ENCODE assay signal across 10 cellular contexts in genomic region chr1:201385299-201385891, GRCh38. TPM values are rescaled to one million over a fixed set of nuclear protein-coding genes. Genes with fewer than 3 reads are reported as not detected.
DNase-seq lines count a peak whose midpoint lies in the region; ATAC-seq, FAIRE-seq and TF ChIP-seq lines count a peak whose summit lies in the region.
"Had no signal": no experiment of that assay in that cellular context is flagged by ENCODE, and none has a peak within 500 bp of the region (broad histone marks: within the 10 kb centered on the region; RNA-seq: fewer than 3 reads in every experiment).

No MANE protein-coding gene starts in this region.

- peak; percentile 89 for TF ChIP-seq CTCF in DOHH2 (IDR thresholded peaks at IDR 0.05; ENCODE audit: low read depth, low read length, poor library complexity, severe bottlenecking)
- TF ChIP-seq CTCF in GM20000 (IDR thresholded peaks at IDR 0.05; ENCODE audit: extremely low read depth, missing control alignments), result peak; percentile 93
- TF ChIP-seq CTCF in LNCaP clone FGC (IDR thresholded peaks at IDR 0.05; ENCODE audit: control insufficient read depth, extremely low read depth, insufficient read depth), result peak; percentile 92
- TF ChIP-seq CTCF in bronchial epithelial cell (IDR thresholded peaks at IDR 0.05; ENCODE audit: insufficient read depth, low read length, severe bottlenecking), result peak; percentile 92
- TF ChIP-seq CTCF in lower lobe of right lung (IDR thresholded peaks at IDR 0.05), result peak; percentile 81
- peak; percentile 25 to 58 for TF ChIP-seq CTCF in tibial artery (IDR thresholded peaks at IDR 0.05)

- peaks cover 3% of the 10 kb centered on the region; the same call in 1 of the 2 replicates for H3K27me3 ChIP-seq in DOHH2 (ENCODE audit: control insufficient read depth, low read length)
- no peaks in the 10 kb centered on the region for H3K27me3 ChIP-seq in bronchial epithelial cell (ENCODE audit: control insufficient read depth, insufficient read depth, low read length)
- no peaks in the 10 kb centered on the region for H3K27me3 ChIP-seq in lower lobe of right lung (ENCODE audit: low read depth)
- H3K27me3 ChIP-seq in tibial artery, result peaks cover 0 to 44% of the 10 kb centered on the region in 2 donors

- H3K79me2 ChIP-seq in DOHH2 (ENCODE audit: control insufficient read depth, low read length), result no peaks in the 10 kb centered on the region

- H3K4me3 ChIP-seq in DOHH2 (ENCODE audit: low read length), result no peak overlapping the region
- H3K4me3 ChIP-seq in LNCaP clone FGC (ENCODE audit: low read depth, low read length), result no peak overlapping the region
- H3K4me3 ChIP-seq in bronchial epithelial cell (ENCODE audit: low read depth, low read length), result no peak overlapping the region
- no peak overlapping the region for H3K4me3 ChIP-seq in lower lobe of right lung
- no peak overlapping the region for H3K4me3 ChIP-seq in tibial artery
- H3K4me3 ChIP-seq: skin epidermis had no signal

- intact Hi-C loops in lower lobe of right lung (cut with DNase I) (no loop called here), tibial artery (cut with DNase I; ENCODE audit: low total_unique reads) (no loop called here)

- H3F3A ChIP-seq in DOHH2 (ENCODE audit: control insufficient read depth, insufficient read depth), result no peaks in the 10 kb centered on the region

- H3K27ac ChIP-seq in DOHH2 (ENCODE audit: low read depth, low read length), result no peak overlapping the region
- H3K27ac ChIP-seq in lower lobe of right lung, result no peak overlapping the region
- no peak overlapping the region for H3K27ac ChIP-seq in tibial artery

- ATAC-seq in lower lobe of right lung, result peak; percentile 76 to 80
- ATAC-seq in HG03135 (IDR thresholded peaks at IDR 0.05; ENCODE audit: unreplicated experiment), result no peak

- no peak for FAIRE-seq in bronchial epithelial cell (lab: Jason Lieb, UNC)
- FAIRE-seq: TTC549 had no signal

- H3K36me3 ChIP-seq in DOHH2 (ENCODE audit: control insufficient read depth, low read length), result no peaks in the 10 kb centered on the region
- H3K36me3 ChIP-seq in bronchial epithelial cell (ENCODE audit: control insufficient read depth, insufficient read depth, low read length), result peaks cover 49% of the 10 kb centered on the region
- H3K36me3 ChIP-seq in lower lobe of right lung, result no peaks in the 10 kb centered on the region
- H3K36me3 ChIP-seq in tibial artery, result peaks cover 0 to 6% (median 0%) of the 10 kb centered on the region in 3 donors

- no peaks in the 10 kb centered on the region for H4K20me1 ChIP-seq in DOHH2 (ENCODE audit: control insufficient read depth, insufficient read depth, low read depth, low read length)

- no peaks in the 10 kb centered on the region for H3K9me2 ChIP-seq in DOHH2 (replicated peaks; ENCODE audit: control insufficient read depth, low read length)

- H3K4me2 ChIP-seq in DOHH2 (ENCODE audit: low read length), result no peak overlapping the region

- peak; percentile 83 for DNase-seq in GM20000 (ENCODE audit: low spot score)
- DNase-seq in LNCaP clone FGC (ENCODE audit: low read depth), result no peak
- peak; percentile 41 for DNase-seq in SKM-1 treated with dmso at 0.1 percent for 144 hours (lab: John Stamatoyannopoulos, UW; ENCODE audit: unreplicated experiment)
- peak; percentile 55 for DNase-seq in bronchial epithelial cell (ENCODE audit: low read depth)
- peak; percentile 76 for DNase-seq in lower lobe of right lung
- peak in 1 of 2 donors; percentile 28 for DNase-seq in tibial artery

- no peaks in the 10 kb centered on the region for H3K9me3 ChIP-seq in DOHH2 (ENCODE audit: control insufficient read depth, insufficient read depth, low read length)
- H3K9me3 ChIP-seq in lower lobe of right lung, result no peaks in the 10 kb centered on the region
- no peaks in the 10 kb centered on the region for H3K9me3 ChIP-seq in tibial artery

- no peaks in the 10 kb centered on the region for H3K4me1 ChIP-seq in DOHH2 (ENCODE audit: control insufficient read depth, low read length)
- H3K4me1 ChIP-seq in lower lobe of right lung, result peaks cover 11% of the 10 kb centered on the region
- H3K4me1 ChIP-seq in tibial artery, result peaks cover 0 to 5% (median 0%) of the 10 kb centered on the region in 4 donors

RNA-seq across cellular contexts. Expression of gene TNNT2, which starts 7.9 kb away (rescaled TPM):
- total RNA-seq in bronchial epithelial cell (0.26 and 2.0 TPM in 2 replicates), lower lobe of right lung (6.4 TPM)

RNA-seq across cellular contexts. Expression of gene LAD1, which starts 13.7 kb away (rescaled TPM):
- total RNA-seq in bronchial epithelial cell (156 and 220 TPM in 2 replicates), lower lobe of right lung (35.3 TPM)

RNA-seq across cellular contexts. Expression of gene TNNI1, which starts 36.1 kb away (rescaled TPM):
- total RNA-seq in bronchial epithelial cell (under 0.01 TPM in 1 of 2 replicates, not detected in the other), lower lobe of right lung (0.21 TPM)

Comparison
In these comparisons a context has a peak if more than half of its experiments do, and no peak if none do; other contexts are left out.
1. CTCF ChIP-seq: peak in every context shown above with its lines; median percentile 93 in GM20000; 92 in LNCaP clone FGC; 92 in bronchial epithelial cell; 89 in DOHH2; 81 in lower lobe of right lung; 42 in tibial artery.